9 cellular contexts compared by ENCODE assay signal in genomic region chr2:240832205-240832727, GRCh38. TPM values are rescaled to one million over a fixed set of nuclear protein-coding genes. Genes with fewer than 3 reads are reported as not detected.
DNase-seq lines count a peak whose midpoint lies in the region; ATAC-seq and FAIRE-seq lines count a peak whose summit lies in the region.
"Had no signal": no experiment of that assay in that cellular context is flagged by ENCODE, and none has a peak within 500 bp of the region (broad histone marks: within the 10 kb centered on the region; RNA-seq: fewer than 3 reads in every experiment).

No MANE protein-coding gene starts in this region.

- H3K4me1 ChIP-seq in right cardiac atrium (ENCODE audit: control insufficient read depth, insufficient read depth, low read length) (no peaks in the 10 kb centered on the region), rectal smooth muscle tissue (ENCODE audit: control insufficient read depth, insufficient read depth, low read length) (peaks cover 9% of the 10 kb centered on the region)

- DNase-seq in NCI-H1436 treated with DMSO at 0.1 percent for 48 hours (lab: John Stamatoyannopoulos, UW) (peak; percentile 56), T-helper 22 cell (ENCODE audit: low read depth) (peak; percentile 97), anterior cingulate cortex (lab: John Stamatoyannopoulos, UW) (peak in 57 of 58 donors; percentile 37 to 98 (median 93)), right cardiac atrium (peak; percentile 96 to 98 (median 97)), urothelium cell line (ENCODE audit: low spot score) (peak; percentile 95)

- no peaks in the 10 kb centered on the region for H3K36me3 ChIP-seq in rectal smooth muscle tissue (ENCODE audit: control insufficient read depth, insufficient read depth, low read length)

- peak; percentile 71 for ATAC-seq in HG02588 (IDR thresholded peaks at IDR 0.05; ENCODE audit: unreplicated experiment)
- ATAC-seq in right cardiac atrium = peak; percentile 84 to 94

- H3K27me3 ChIP-seq in right cardiac atrium (ENCODE audit: control insufficient read depth, insufficient read depth) (no peaks in the 10 kb centered on the region), rectal smooth muscle tissue (ENCODE audit: control insufficient read depth, insufficient read depth, low read length) (peaks cover 3% of the 10 kb centered on the region)

- intact Hi-C loops in right cardiac atrium (cut with DNase I) = no loop called here

- no peak overlapping the region for H3K9ac ChIP-seq in rectal smooth muscle tissue (ENCODE audit: low read length)

- H3K27ac ChIP-seq in right cardiac atrium (ENCODE audit: low read length) = no peak overlapping the region
- no peak overlapping the region for H3K27ac ChIP-seq in rectal smooth muscle tissue (ENCODE audit: low read depth, low read length)

- no peaks in the 10 kb centered on the region for H3K9me3 ChIP-seq in right cardiac atrium (ENCODE audit: control insufficient read depth, low read length)

- H3K4me3 ChIP-seq in right cardiac atrium (ENCODE audit: low read length) (peak overlapping the region; percentile 21), rectal smooth muscle tissue (ENCODE audit: low read length) (peak overlapping the region; percentile 60)

- FAIRE-seq in G401.6 (lab: Jason Lieb, UNC) = peak; percentile 94
- FAIRE-seq in urothelium cell line (lab: Jason Lieb, UNC) = peak; percentile 91
- FAIRE-seq: islet of Langerhans had no signal

- WGBS in right cardiac atrium = 3% methylated on average over 54 of the region's 54 CpGs

RNA-seq across cellular contexts. Expression of gene KIF1A, which starts 12.2 kb away (rescaled TPM):
- total RNA-seq in right cardiac atrium = 10 to 100 TPM; 45.3 to 83.0 (median 66.9) TPM
- 45.7 TPM for polyA plus RNA-seq in right cardiac atrium

RNA-seq across cellular contexts. Expression of gene AGXT, which starts 36.4 kb away (rescaled TPM):
- not detected for total RNA-seq in right cardiac atrium
- 0.14 TPM for polyA plus RNA-seq in right cardiac atrium
